8 cellular contexts compared by ENCODE assay signal in genomic region chr12:12172106-12172511, GRCh38.
A peak's percentile ranks its signal among the peaks of the same experiment; 100 is the strongest.
DNase-seq lines count a peak whose midpoint lies in the region; ATAC-seq and TF ChIP-seq lines count a peak whose summit lies in the region.

No MANE protein-coding gene starts in this region.

- H3K27me3 Mint-ChIP-seq in activated CD8-positive, alpha-beta T cell treated with anti-CD3 and anti-CD28 coated beads for 36 hours, result peaks cover 15% of the 10 kb centered on the region

- no TSS peak for BruUV-seq in A673 (replicated peaks; lab: Mats Ljungman, UMichigan)

- intact Hi-C loops in A673 (cut with micrococcal nuclease; ENCODE audit: unreplicated experiment), result no loop called here
- intact Hi-C loops in activated CD8-positive, alpha-beta T cell treated with anti-CD3 and anti-CD28 coated beads for 36 hours (cut with micrococcal nuclease), result no loop called here

- H3K36me3 Mint-ChIP-seq in activated CD8-positive, alpha-beta T cell treated with anti-CD3 and anti-CD28 coated beads for 36 hours (ENCODE audit: low read depth), result no peaks in the 10 kb centered on the region

- peaks cover 32% of the 10 kb centered on the region for H3K4me1 ChIP-seq in A673 (ENCODE audit: insufficient read depth, low read length, poor library complexity, severe bottlenecking)

- no peak overlapping the region for H3K4me3 Mint-ChIP-seq in activated CD8-positive, alpha-beta T cell treated with anti-CD3 and anti-CD28 coated beads for 36 hours

- no peak overlapping the region for H3K27ac Mint-ChIP-seq in activated CD8-positive, alpha-beta T cell treated with anti-CD3 and anti-CD28 coated beads for 36 hours

- H3K4me3 ChIP-seq in A673 (ENCODE audit: low read depth, low read length, poor library complexity, severe bottlenecking), result no peak overlapping the region

- DNase-seq in A673 (ENCODE audit: low spot score), result peak; percentile 86
- peak; percentile 75 for DNase-seq in activated CD8-positive, alpha-beta T cell treated with anti-CD3 and anti-CD28 coated beads for 36 hours
- peak; percentile 67 for DNase-seq in renal cortical epithelial cell (ENCODE audit: low read depth)
- no peak for DNase-seq in effector CD8-positive, alpha-beta T cell (lab: John Stamatoyannopoulos, UW)
- no peak for DNase-seq in NCI-H2196 treated with DMSO at 0.1 percent for 48 hours (lab: John Stamatoyannopoulos, UW; ENCODE audit: unreplicated experiment)
- no peak for DNase-seq in NCI-H187 treated with DMSO at 0.1 percent for 48 hours (lab: John Stamatoyannopoulos, UW)

- H3K27ac ChIP-seq in A673 (ENCODE audit: low read depth, low read length, poor library complexity, severe bottlenecking), result peak overlapping the region; percentile 64

- H3K9me3 Mint-ChIP-seq in activated CD8-positive, alpha-beta T cell treated with anti-CD3 and anti-CD28 coated beads for 36 hours, result no peaks in the 10 kb centered on the region

- H3K4me1 Mint-ChIP-seq in activated CD8-positive, alpha-beta T cell treated with anti-CD3 and anti-CD28 coated beads for 36 hours (ENCODE audit: low read depth), result peaks cover 13% of the 10 kb centered on the region

- H3K36me3 ChIP-seq in A673 (ENCODE audit: insufficient read depth, low read length, poor library complexity, severe bottlenecking), result no peaks in the 10 kb centered on the region

- CTCF ChIA-PET in A673 (lab: Charles Lee), result no interaction called here
- CTCF ChIA-PET in activated CD8-positive, alpha-beta T cell treated with anti-CD3 and anti-CD28 coated beads for 36 hours (lab: Charles Lee), result interaction anchor here (1.4 to 2.5 kb wide), 3 partner anchors 10 to 155 kb away, joined by 4 to 8 read pairs (median 6); no protein-coding TSS in a partner anchor

- no peaks in the 10 kb centered on the region for H3K27me3 ChIP-seq in A673 (replicated peaks; ENCODE audit: insufficient read depth, low read depth, low read length, poor library complexity)

- POLR2A ChIA-PET in A673 (lab: Charles Lee; ENCODE audit: low non-redundant PET), result interaction anchor here (1.2 kb wide), 1 partner anchor 94 kb away, joined by 4 read pairs; the partner anchor contains the start of gene LRP6
- POLR2A ChIA-PET in activated CD8-positive, alpha-beta T cell treated with anti-CD3 and anti-CD28 coated beads for 36 hours (lab: Charles Lee), result interaction anchor here (0.8 kb wide), 1 partner anchor 522 kb away, joined by 3 read pairs; no protein-coding TSS in a partner anchor

- no peak for TF ChIP-seq CTCF in A673 (conservative IDR thresholded peaks at IDR 0.05; ENCODE audit: low read depth, low read length)
- TF ChIP-seq CTCF in activated CD8-positive, alpha-beta T cell treated with anti-CD3 and anti-CD28 coated beads for 36 hours (IDR thresholded peaks at IDR 0.05), result no peak

- peak; percentile 70 for ATAC-seq in GM18519 (IDR thresholded peaks at IDR 0.05; ENCODE audit: low FRiP score, unreplicated experiment)
- ATAC-seq in HG03135 (IDR thresholded peaks at IDR 0.05; ENCODE audit: unreplicated experiment), result peak; percentile 82
- ATAC-seq in activated CD8-positive, alpha-beta T cell treated with anti-CD3 and anti-CD28 coated beads for 36 hours, result peak; percentile 89

- no peaks in the 10 kb centered on the region for H3K9me3 ChIP-seq in A673 (ENCODE audit: low read depth, low read length, poor library complexity, severe bottlenecking)

Comparison
In these comparisons a context has a peak if more than half of its experiments do, and no peak if none do; other contexts are left out.
1. DNase-seq: peak in A673 (single experiment), activated CD8-positive, alpha-beta T cell treated with anti-CD3 and anti-CD28 coated beads for 36 hours (single experiment) and renal cortical epithelial cell (single experiment); none in effector CD8-positive, alpha-beta T cell (single experiment), NCI-H2196 treated with DMSO at 0.1 percent for 48 hours (single experiment) and NCI-H187 treated with DMSO at 0.1 percent for 48 hours (single experiment).
2. Peak in every context shown above with its lines, with median percentiles within 50 percentile points of each other: ATAC-seq.